10 cellular contexts compared by ENCODE assay signal in the genomic region with DNA sequence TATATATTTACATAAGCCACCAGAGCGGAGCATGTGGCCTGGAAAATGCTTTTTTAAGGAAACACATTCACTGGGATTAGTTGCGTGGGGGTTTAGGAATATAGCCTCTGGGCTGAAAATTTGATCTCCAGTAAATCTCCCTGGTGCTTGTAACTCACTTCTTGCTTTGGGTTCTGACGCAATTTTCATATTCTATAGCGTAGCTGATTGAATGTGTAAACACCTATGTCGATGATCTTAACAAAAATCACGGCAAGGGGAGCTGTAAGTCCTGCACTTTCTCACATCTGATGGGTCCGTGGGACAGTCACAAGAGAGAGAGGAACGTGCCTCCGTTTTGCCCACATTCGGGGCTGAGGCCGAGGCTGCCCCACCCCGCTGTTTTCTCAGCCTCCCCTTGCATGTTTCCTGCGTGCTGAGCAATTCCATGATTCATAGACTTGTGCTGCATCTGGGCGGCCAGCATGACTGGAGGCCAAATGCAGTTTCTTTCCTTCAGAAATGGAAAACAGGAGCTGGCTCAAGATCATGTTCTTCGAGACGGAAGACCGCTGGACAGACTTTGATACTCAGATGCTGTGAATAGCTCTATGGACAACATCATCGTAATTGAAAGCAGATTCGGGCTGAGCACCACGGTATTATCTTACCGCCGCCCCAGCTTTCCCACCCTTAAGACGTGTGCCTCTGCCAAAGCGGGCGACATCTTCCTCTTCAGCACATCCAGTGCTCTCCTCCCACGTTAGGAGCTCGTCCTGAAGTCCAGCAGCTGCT.
A peak's percentile ranks its signal among the peaks of the same experiment; 100 is the strongest.
DNase-seq lines count a peak whose midpoint lies in the region; ATAC-seq and TF ChIP-seq lines count a peak whose summit lies in the region.
"Had no signal": no experiment of that assay in that cellular context is flagged by ENCODE, and none has a peak within 500 bp of the region (broad histone marks: within the 10 kb centered on the region; RNA-seq: fewer than 3 reads in every experiment).

No MANE protein-coding gene starts in this region.

- H3K9me3 ChIP-seq in breast epithelium (no peaks in the 10 kb centered on the region), tibial nerve (peaks cover 0 to 15% (median 0%) of the 10 kb centered on the region in 4 donors)

- peak in 1 of 2 donors; percentile 63 for TF ChIP-seq EP300 in tibial nerve (IDR thresholded peaks at IDR 0.05)

- no peaks in the 10 kb centered on the region for H3K36me3 Mint-ChIP-seq in activated CD8-positive, alpha-beta T cell treated with anti-CD3 and anti-CD28 coated beads, Interleukin-2, amount 10 ng/mL, durations not matched to agents 7 days and 5 days (ENCODE audit: low read depth)
- H3K36me3 Mint-ChIP-seq in endothelial cell (ENCODE audit: low read depth, unreplicated experiment): no peaks in the 10 kb centered on the region
- H3K36me3 Mint-ChIP-seq: activated naive CD4-positive, alpha-beta T cell treated with anti-CD3 and anti-CD28 coated beads, Interleukin-2, amount 10 ng/mL, durations not matched to agents 7 days and 5 days had no signal

- TF ChIP-seq POLR2A in breast epithelium (IDR thresholded peaks at IDR 0.05) (no peak), tibial nerve (IDR thresholded peaks at IDR 0.05) (no peak)

- H3K9me3 Mint-ChIP-seq in activated CD8-positive, alpha-beta T cell treated with anti-CD3 and anti-CD28 coated beads, Interleukin-2, amount 10 ng/mL, durations not matched to agents 7 days and 5 days (ENCODE audit: insufficient read depth): peaks cover 3% of the 10 kb centered on the region
- H3K9me3 Mint-ChIP-seq in endothelial cell (ENCODE audit: unreplicated experiment): no peaks in the 10 kb centered on the region
- H3K9me3 Mint-ChIP-seq: activated naive CD4-positive, alpha-beta T cell treated with anti-CD3 and anti-CD28 coated beads, Interleukin-2, amount 10 ng/mL, durations not matched to agents 7 days and 5 days had no signal

- TF ChIP-seq CTCF in breast epithelium (IDR thresholded peaks at IDR 0.05) (no peak), tibial nerve (IDR thresholded peaks at IDR 0.05) (no peak), endothelial cell (IDR thresholded peaks at IDR 0.05; ENCODE audit: unreplicated experiment) (no peak)

- peaks cover 15% of the 10 kb centered on the region for H3K27me3 Mint-ChIP-seq in activated CD8-positive, alpha-beta T cell treated with anti-CD3 and anti-CD28 coated beads, Interleukin-2, amount 10 ng/mL, durations not matched to agents 7 days and 5 days (ENCODE audit: low read depth)
- H3K27me3 Mint-ChIP-seq in endothelial cell (ENCODE audit: unreplicated experiment): peaks cover 6% of the 10 kb centered on the region

- H3K27ac ChIP-seq in breast epithelium: peak overlapping the region; percentile 15 to 70
- peak overlapping the region in 2 of 4 donors; percentile 16 to 46 for H3K27ac ChIP-seq in tibial nerve

- H3K36me3 ChIP-seq in breast epithelium (no peaks in the 10 kb centered on the region), tibial nerve (no peaks in the 10 kb centered on the region)

- H3K4me3 Mint-ChIP-seq in activated CD8-positive, alpha-beta T cell treated with anti-CD3 and anti-CD28 coated beads, Interleukin-2, amount 10 ng/mL, durations not matched to agents 7 days and 5 days: no peak overlapping the region
- no peak overlapping the region for H3K4me3 Mint-ChIP-seq in endothelial cell (ENCODE audit: unreplicated experiment)
- H3K4me3 Mint-ChIP-seq: activated naive CD4-positive, alpha-beta T cell treated with anti-CD3 and anti-CD28 coated beads, Interleukin-2, amount 10 ng/mL, durations not matched to agents 7 days and 5 days had no signal

- intact Hi-C loops in breast epithelium (cut with DNase I; ENCODE audit: low total_unique reads): no loop called here

- no peak for ATAC-seq in activated CD8-positive, alpha-beta T cell treated with anti-CD3 and anti-CD28 coated beads, Interleukin-2, amount 10 ng/mL, durations not matched to agents 7 days and 5 days

- DNase-seq in HEK293T (ENCODE audit: extremely low spot score) (no peak), breast epithelium (ENCODE audit: low spot score in 2 of 2) (peak in 1 of 2 donors; percentile 44), kidney glomerular epithelial cell (lab: John Stamatoyannopoulos, UW) (peak; percentile 42), tibial nerve (ENCODE audit: low spot score in 2 of 2) (peak; percentile 30 to 57), endothelial cell (ENCODE audit: low spot score) (no peak), midbrain (lab: John Stamatoyannopoulos, UW) (no peak)
- no peak for DNase-seq in activated CD8-positive, alpha-beta T cell treated with anti-CD3 and anti-CD28 coated beads, Interleukin-2, amount 10 ng/mL, durations not matched to agents 7 days and 5 days
- DNase-seq in activated CD4-positive, alpha-beta T cell treated with anti-CD3 and anti-CD28 coated beads, Interleukin-2, amount 50 U/mL, for 1 hour: no peak
- DNase-seq: activated naive CD4-positive, alpha-beta T cell treated with anti-CD3 and anti-CD28 coated beads, Interleukin-2, amount 10 ng/mL, durations not matched to agents 7 days and 5 days; naive B cell had no signal

- H3K27ac Mint-ChIP-seq in activated CD8-positive, alpha-beta T cell treated with anti-CD3 and anti-CD28 coated beads, Interleukin-2, amount 10 ng/mL, durations not matched to agents 7 days and 5 days: no peak overlapping the region
- H3K27ac Mint-ChIP-seq in endothelial cell (ENCODE audit: unreplicated experiment): no peak overlapping the region
- H3K27ac Mint-ChIP-seq: activated naive CD4-positive, alpha-beta T cell treated with anti-CD3 and anti-CD28 coated beads, Interleukin-2, amount 10 ng/mL, durations not matched to agents 7 days and 5 days had no signal

- no peaks in the 10 kb centered on the region for H3K27me3 ChIP-seq in breast epithelium
- no peaks in the 10 kb centered on the region for H3K27me3 ChIP-seq in tibial nerve

- H3K4me1 ChIP-seq in breast epithelium (no peaks in the 10 kb centered on the region), tibial nerve (peaks cover 0 to 6% (median 0%) of the 10 kb centered on the region in 4 donors)

- H3K4me1 Mint-ChIP-seq in activated CD8-positive, alpha-beta T cell treated with anti-CD3 and anti-CD28 coated beads, Interleukin-2, amount 10 ng/mL, durations not matched to agents 7 days and 5 days (ENCODE audit: low read depth): no peaks in the 10 kb centered on the region
- no peaks in the 10 kb centered on the region for H3K4me1 Mint-ChIP-seq in endothelial cell (ENCODE audit: unreplicated experiment)
- H3K4me1 Mint-ChIP-seq: activated naive CD4-positive, alpha-beta T cell treated with anti-CD3 and anti-CD28 coated beads, Interleukin-2, amount 10 ng/mL, durations not matched to agents 7 days and 5 days had no signal

- 60 to 65% methylated on average over 27 of the region's 27 CpGs for WGBS in tibial nerve, 2 donors

- peak overlapping the region in 2 of 3 donors; percentile 27 to 46 for H3K4me3 ChIP-seq in breast epithelium
- H3K4me3 ChIP-seq in tibial nerve: peak overlapping the region in 2 of 4 donors; percentile 3 to 29

- CTCF ChIA-PET in HEK293T (lab: Yijun Ruan, JAX): no interaction called here
- CTCF ChIA-PET in activated CD8-positive, alpha-beta T cell treated with anti-CD3 and anti-CD28 coated beads, Interleukin-2, amount 10 ng/mL, durations not matched to agents 7 days and 5 days (lab: Charles Lee): no interaction called here

- POLR2A ChIA-PET in HEK293T (lab: Yijun Ruan, JAX): interaction anchor here (1.4 kb wide), 2 partner anchors 57 to 109 kb away, joined by 3 to 4 read pairs; a partner anchor contains a TSS
- POLR2A ChIA-PET in activated CD8-positive, alpha-beta T cell treated with anti-CD3 and anti-CD28 coated beads, Interleukin-2, amount 10 ng/mL, durations not matched to agents 7 days and 5 days (lab: Charles Lee): no interaction called here

TF ChIP-seq in HEK293T, 16 proteins besides CTCF, POLR2A, EP300 and RAD21:
- TF ChIP-seq FOXK2 (IDR thresholded peaks at IDR 0.05) (no peak), L3MBTL2 (conservative IDR thresholded peaks at IDR 0.05) (peak; percentile 37; the same call in 1 of the 2 replicates)

Comparison
In these comparisons a context has a peak if more than half of its experiments do, and no peak if none do; other contexts are left out.
1. DNase-seq: peak in kidney glomerular epithelial cell (single experiment) and tibial nerve (2 of 2); none in HEK293T (single experiment), activated CD8-positive, alpha-beta T cell treated with anti-CD3 and anti-CD28 coated beads, Interleukin-2, amount 10 ng/mL, durations not matched to agents 7 days and 5 days (single experiment), endothelial cell (single experiment), midbrain (single experiment) and activated CD4-positive, alpha-beta T cell treated with anti-CD3 and anti-CD28 coated beads, Interleukin-2, amount 50 U/mL, for 1 hour (single experiment).